In genomic region chr3:169846458-169847193, GRCh38 we compare ENCODE assay signal across 8 cellular contexts. TPM values are rescaled to one million over a fixed set of nuclear protein-coding genes. Genes with fewer than 3 reads are reported as not detected.
DNase-seq lines count a peak whose midpoint lies in the region; ATAC-seq and TF ChIP-seq lines count a peak whose summit lies in the region.

No MANE protein-coding gene starts in this region.

- H3K4me1 ChIP-seq in OCI-LY7 (ENCODE audit: insufficient read depth, low read length, poor library complexity, severe bottlenecking) = peaks cover 34% of the 10 kb centered on the region

- BruUV-seq in OCI-LY7 (replicated peaks; lab: Mats Ljungman, UMichigan) = no TSS peak

- H3K9me3 Mint-ChIP-seq in naive B cell = no peaks in the 10 kb centered on the region

- ATAC-seq in GM18517 (IDR thresholded peaks at IDR 0.05; ENCODE audit: unreplicated experiment) (peak; percentile 95), HG02642 (IDR thresholded peaks at IDR 0.05; ENCODE audit: poor library complexity, unreplicated experiment) (peak; percentile 95), naive B cell (ENCODE audit: low read depth in 2 of 2) (peak; percentile 96 to 97)

- no peaks in the 10 kb centered on the region for H3K36me3 ChIP-seq in OCI-LY7 (ENCODE audit: insufficient read depth, low read length)

- no peaks in the 10 kb centered on the region for H3K9me2 ChIP-seq in OCI-LY7 (ENCODE audit: insufficient read depth, low read length)

- H3K4me1 Mint-ChIP-seq in naive B cell = peaks cover 33 to 63% (median 45%) of the 10 kb centered on the region in 3 donors

- POLR2A ChIA-PET in OCI-LY7 (lab: Charles Lee) = interaction anchor here (0.6 to 2.1 kb wide), 6 partner anchors 10 to 71 kb away, joined by 3 to 6 read pairs (median 3); no protein-coding TSS in a partner anchor

- CTCF ChIA-PET in OCI-LY7 (lab: Charles Lee; ENCODE audit: unreplicated experiment) = no interaction called here

- DNase-seq in OCI-LY7 (ENCODE audit: low spot score) = no peak
- DNase-seq in naive B cell = peak; percentile 64
- DNase-seq in activated effector memory CD4-positive, alpha-beta T cell treated with Interleukin-2 at 50 U/mL for 16 hours = no peak
- no peak for DNase-seq in NCI-H1694 (lab: John Stamatoyannopoulos, UW)
- DNase-seq in COLO668 (lab: John Stamatoyannopoulos, UW; ENCODE audit: unreplicated experiment) = no peak
- no peak for DNase-seq in NCI-H748 (lab: John Stamatoyannopoulos, UW; ENCODE audit: unreplicated experiment)

- no peaks in the 10 kb centered on the region for H3K27me3 Mint-ChIP-seq in naive B cell

- no peak overlapping the region for H3K4me3 ChIP-seq in OCI-LY7 (ENCODE audit: low read depth, low read length, poor library complexity, severe bottlenecking)

- peak overlapping the region; percentile 95 for H2AFZ ChIP-seq in OCI-LY7 (ENCODE audit: low read length)

- H3K36me3 Mint-ChIP-seq in naive B cell = no peaks in the 10 kb centered on the region

- no peaks in the 10 kb centered on the region for H3K79me2 ChIP-seq in OCI-LY7 (ENCODE audit: insufficient read depth, low read depth, low read length)

- H4K20me1 ChIP-seq in OCI-LY7 (ENCODE audit: insufficient read depth, low read length) = no peaks in the 10 kb centered on the region

- peak overlapping the region; percentile 52 for H3K4me2 ChIP-seq in OCI-LY7 (ENCODE audit: low read length)

- H3K9me3 ChIP-seq in OCI-LY7 (ENCODE audit: low read length) = no peaks in the 10 kb centered on the region

- intact Hi-C loops in OCI-LY7 (cut with micrococcal nuclease; ENCODE audit: unreplicated experiment) = loop anchor here (5.0 kb wide), 1 partner anchor 84 kb away; no protein-coding TSS in a partner anchor

- H3K4me3 Mint-ChIP-seq in naive B cell = peak overlapping the region; percentile 42 to 85 (median 78)

- TF ChIP-seq CTCF in OCI-LY7 (conservative IDR thresholded peaks at IDR 0.05; ENCODE audit: low read length) = no peak

- H3K27ac ChIP-seq in OCI-LY7 (ENCODE audit: low read depth, low read length, poor library complexity, severe bottlenecking) = no peak overlapping the region

- H3K27ac Mint-ChIP-seq in naive B cell = peak overlapping the region; percentile 89 to 98 (median 94)

RNA-seq across cellular contexts. Expression of gene LRRC31, which starts 23.1 kb away (rescaled TPM):
- not detected in 2 replicates for total RNA-seq in OCI-LY7 (2014; rRNA removed; shearing (Covaris generic))
- total RNA-seq in OCI-LY7 (2022) = not detected in 2 replicates
- polyA plus RNA-seq in naive B cell (ENCODE audit: low read depth in 6 of 6) = not detected

RNA-seq across cellular contexts. Expression of gene LRRC34, which starts 33.9 kb away (rescaled TPM):
- 2.2 and 2.8 TPM in 2 replicates for total RNA-seq in OCI-LY7 (2014; rRNA removed; shearing (Covaris generic))
- total RNA-seq in OCI-LY7 (2022) = 3.3 and 3.9 TPM in 2 replicates
- 1 to 10 TPM in 4 of 6 donors, under 1 TPM in 2; 0.49 to 4.3 (median 1.8) TPM for polyA plus RNA-seq in naive B cell (ENCODE audit: low read depth in 6 of 6)

RNA-seq across cellular contexts. Expression of gene LRRIQ4, which starts 34.0 kb away (rescaled TPM):
- total RNA-seq in OCI-LY7 (2014; rRNA removed; shearing (Covaris generic)) = 0.08 and 0.47 TPM in 2 replicates
- total RNA-seq in OCI-LY7 (2022) = 0.17 and 0.39 TPM in 2 replicates
- under 1 TPM in 1 of 6 donors, not detected in 5; 0.27 TPM for polyA plus RNA-seq in naive B cell (ENCODE audit: low read depth in 6 of 6)
